1 cellular context compared by ENCODE assay signal in the genomic region with DNA sequence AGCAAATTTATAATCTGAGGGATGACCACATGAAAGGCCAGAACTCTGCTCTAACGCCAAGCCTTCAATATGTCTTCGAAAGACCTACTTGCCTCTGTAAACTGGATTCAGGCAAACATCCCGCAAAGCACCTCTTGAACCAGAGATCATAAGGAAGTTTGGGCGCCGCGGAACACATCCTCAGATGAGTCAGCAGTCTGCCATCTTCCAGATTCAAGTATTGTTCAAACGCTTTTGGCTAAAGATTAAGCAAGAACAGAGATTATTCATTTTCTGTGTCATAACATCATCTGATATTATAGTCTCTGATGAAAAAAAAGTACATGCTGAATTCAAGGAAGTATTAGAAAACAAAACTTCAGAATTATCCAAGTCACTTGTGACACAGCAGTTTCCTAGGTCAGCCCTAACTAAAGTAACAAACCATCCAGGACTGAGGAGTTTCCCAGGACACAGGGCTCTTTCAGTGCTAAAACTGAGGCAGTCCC.
TF ChIP-seq lines count a peak whose summit lies in the region.

No MANE protein-coding gene starts in this region.

TF ChIP-seq in K562, 482 proteins besides CTCF, POLR2A, EP300 and RAD21 (continued from another document and continues in another):
- TF ChIP-seq, protein P1, sequence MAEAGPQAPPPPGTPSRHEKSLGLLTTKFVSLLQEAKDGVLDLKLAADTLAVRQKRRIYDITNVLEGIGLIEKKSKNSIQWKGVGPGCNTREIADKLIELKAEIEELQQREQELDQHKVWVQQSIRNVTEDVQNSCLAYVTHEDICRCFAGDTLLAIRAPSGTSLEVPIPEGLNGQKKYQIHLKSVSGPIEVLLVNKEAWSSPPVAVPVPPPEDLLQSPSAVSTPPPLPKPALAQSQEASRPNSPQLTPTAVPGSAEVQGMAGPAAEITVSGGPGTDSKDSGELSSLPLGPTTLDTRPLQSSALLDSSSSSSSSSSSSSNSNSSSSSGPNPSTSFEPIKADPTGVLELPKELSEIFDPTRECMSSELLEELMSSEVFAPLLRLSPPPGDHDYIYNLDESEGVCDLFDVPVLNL (CRISPR knock-in tag; IDR thresholded peaks at IDR 0.05; ENCODE audit: low read depth): no peak
- TF ChIP-seq ZFPM2 (CRISPR knock-in tag; IDR thresholded peaks at IDR 0.05) (no peak), FOXA3 (CRISPR knock-in tag; conservative IDR thresholded peaks at IDR 0.05 in 1 of 2, IDR thresholded peaks at IDR 0.05 in 1 of 2) (no peak), VEZF1 (CRISPR knock-in tag; IDR thresholded peaks at IDR 0.05) (no peak), BRF2 (IDR thresholded peaks at IDR 0.05; ENCODE audit: borderline replicate concordance, insufficient read depth, insufficient read length) (no peak), ESRRB (CRISPR knock-in tag; IDR thresholded peaks at IDR 0.05; ENCODE audit: borderline replicate concordance) (no peak), TCF3 (CRISPR knock-in tag; IDR thresholded peaks at IDR 0.05) (no peak), NR0B1 (IDR thresholded peaks at IDR 0.05; ENCODE audit: partially characterized antibody) (no peak), SNIP1 (IDR thresholded peaks at IDR 0.05; ENCODE audit: low read depth) (no peak), XRCC5 (IDR thresholded peaks at IDR 0.05; ENCODE audit: low read depth, low read length) (no peak), CHD1 (IDR thresholded peaks at IDR 0.05; ENCODE audit: low read length) (no peak), HDAC6 (IDR thresholded peaks at IDR 0.05; ENCODE audit: low read depth, low read length) (no peak), SAP30 (IDR thresholded peaks at IDR 0.05; ENCODE audit: borderline replicate concordance, insufficient read depth, low read depth, low read length, poor library complexity, severe bottlenecking) (no peak), CHCHD3 (CRISPR knock-in tag; IDR thresholded peaks at IDR 0.05) (no peak), IFI16 (CRISPR knock-in tag; IDR thresholded peaks at IDR 0.05) (no peak), ZNF830 (CRISPR knock-in tag; IDR thresholded peaks at IDR 0.05) (no peak), MEF2D (tag; conservative IDR thresholded peaks at IDR 0.05; ENCODE audit: low read depth) (0 out of 2 replicates have a peak, but pooled peaks have one; percentile 26), FOXK2 (conservative IDR thresholded peaks at IDR 0.05 in 1 of 2, IDR thresholded peaks at IDR 0.05 in 1 of 2; ENCODE audit: low read depth in 2 of 2) (0 out of 4 replicates have a peak, but pooled peaks of 1 of the 2 experiments have one; percentile 13), TFAP4 (CRISPR knock-in tag; IDR thresholded peaks at IDR 0.05; ENCODE audit: borderline replicate concordance) (no peak), PRPF4 (IDR thresholded peaks at IDR 0.05; ENCODE audit: insufficient read depth, low read depth, low read length, poor library complexity, severe bottlenecking) (no peak), ZNF232 (CRISPR knock-in tag; IDR thresholded peaks at IDR 0.05) (no peak), KAT8 (IDR thresholded peaks at IDR 0.05; ENCODE audit: low read depth) (no peak), SMARCC2 (IDR thresholded peaks at IDR 0.05; ENCODE audit: low read depth) (peak; percentile 61; the same call in 1 of the 2 replicates), TCFL5 (CRISPR knock-in tag; conservative IDR thresholded peaks at IDR 0.05) (no peak), ZNF277 (CRISPR knock-in tag; IDR thresholded peaks at IDR 0.05; ENCODE audit: borderline replicate concordance) (no peak), ZNF224 (CRISPR knock-in tag; IDR thresholded peaks at IDR 0.05) (no peak), ZNF384 (IDR thresholded peaks at IDR 0.05; ENCODE audit: low read depth, low read length) (no peak), GABPA (tag; conservative IDR thresholded peaks at IDR 0.05; ENCODE audit: low read depth) (peak; percentile 49; the same call in 1 of the 2 replicates), PTTG1 (tag; IDR thresholded peaks at IDR 0.05; ENCODE audit: low read depth) (0 out of 2 replicates have a peak, but pooled peaks have one; percentile 5), PTBP1 (IDR thresholded peaks at IDR 0.05; ENCODE audit: low read depth, low read length) (no peak), HDGF (IDR thresholded peaks at IDR 0.05) (no peak), NFE2 (IDR thresholded peaks at IDR 0.05; ENCODE audit: low read depth) (peak; percentile 92), MAFK (IDR thresholded peaks at IDR 0.05; ENCODE audit: low read length) (peak; percentile 78), ETS2 (tag; IDR thresholded peaks at IDR 0.05; ENCODE audit: borderline replicate concordance, poor library complexity, severe bottlenecking) (no peak), ZNF764 (CRISPR knock-in tag; IDR thresholded peaks at IDR 0.05; ENCODE audit: low read depth) (no peak), ETV1 (tag; conservative IDR thresholded peaks at IDR 0.05; ENCODE audit: low read depth) (peak; percentile 47)
- TF ChIP-seq, protein P2, sequence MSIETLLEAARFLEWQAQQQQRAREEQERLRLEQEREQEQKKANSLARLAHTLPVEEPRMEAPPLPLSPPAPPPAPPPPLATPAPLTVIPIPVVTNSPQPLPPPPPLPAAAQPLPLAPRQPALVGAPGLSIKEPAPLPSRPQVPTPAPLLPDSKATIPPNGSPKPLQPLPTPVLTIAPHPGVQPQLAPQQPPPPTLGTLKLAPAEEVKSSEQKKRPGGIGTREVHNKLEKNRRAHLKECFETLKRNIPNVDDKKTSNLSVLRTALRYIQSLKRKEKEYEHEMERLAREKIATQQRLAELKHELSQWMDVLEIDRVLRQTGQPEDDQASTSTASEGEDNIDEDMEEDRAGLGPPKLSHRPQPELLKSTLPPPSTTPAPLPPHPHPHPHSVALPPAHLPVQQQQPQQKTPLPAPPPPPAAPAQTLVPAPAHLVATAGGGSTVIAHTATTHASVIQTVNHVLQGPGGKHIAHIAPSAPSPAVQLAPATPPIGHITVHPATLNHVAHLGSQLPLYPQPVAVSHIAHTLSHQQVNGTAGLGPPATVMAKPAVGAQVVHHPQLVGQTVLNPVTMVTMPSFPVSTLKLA (conservative IDR thresholded peaks at IDR 0.05): no peak
- TF ChIP-seq, protein P3, sequence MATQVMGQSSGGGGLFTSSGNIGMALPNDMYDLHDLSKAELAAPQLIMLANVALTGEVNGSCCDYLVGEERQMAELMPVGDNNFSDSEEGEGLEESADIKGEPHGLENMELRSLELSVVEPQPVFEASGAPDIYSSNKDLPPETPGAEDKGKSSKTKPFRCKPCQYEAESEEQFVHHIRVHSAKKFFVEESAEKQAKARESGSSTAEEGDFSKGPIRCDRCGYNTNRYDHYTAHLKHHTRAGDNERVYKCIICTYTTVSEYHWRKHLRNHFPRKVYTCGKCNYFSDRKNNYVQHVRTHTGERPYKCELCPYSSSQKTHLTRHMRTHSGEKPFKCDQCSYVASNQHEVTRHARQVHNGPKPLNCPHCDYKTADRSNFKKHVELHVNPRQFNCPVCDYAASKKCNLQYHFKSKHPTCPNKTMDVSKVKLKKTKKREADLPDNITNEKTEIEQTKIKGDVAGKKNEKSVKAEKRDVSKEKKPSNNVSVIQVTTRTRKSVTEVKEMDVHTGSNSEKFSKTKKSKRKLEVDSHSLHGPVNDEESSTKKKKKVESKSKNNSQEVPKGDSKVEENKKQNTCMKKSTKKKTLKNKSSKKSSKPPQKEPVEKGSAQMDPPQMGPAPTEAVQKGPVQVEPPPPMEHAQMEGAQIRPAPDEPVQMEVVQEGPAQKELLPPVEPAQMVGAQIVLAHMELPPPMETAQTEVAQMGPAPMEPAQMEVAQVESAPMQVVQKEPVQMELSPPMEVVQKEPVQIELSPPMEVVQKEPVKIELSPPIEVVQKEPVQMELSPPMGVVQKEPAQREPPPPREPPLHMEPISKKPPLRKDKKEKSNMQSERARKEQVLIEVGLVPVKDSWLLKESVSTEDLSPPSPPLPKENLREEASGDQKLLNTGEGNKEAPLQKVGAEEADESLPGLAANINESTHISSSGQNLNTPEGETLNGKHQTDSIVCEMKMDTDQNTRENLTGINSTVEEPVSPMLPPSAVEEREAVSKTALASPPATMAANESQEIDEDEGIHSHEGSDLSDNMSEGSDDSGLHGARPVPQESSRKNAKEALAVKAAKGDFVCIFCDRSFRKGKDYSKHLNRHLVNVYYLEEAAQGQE (CRISPR knock-in tag; IDR thresholded peaks at IDR 0.05; ENCODE audit: low read depth): no peak
- TF ChIP-seq, protein P4, sequence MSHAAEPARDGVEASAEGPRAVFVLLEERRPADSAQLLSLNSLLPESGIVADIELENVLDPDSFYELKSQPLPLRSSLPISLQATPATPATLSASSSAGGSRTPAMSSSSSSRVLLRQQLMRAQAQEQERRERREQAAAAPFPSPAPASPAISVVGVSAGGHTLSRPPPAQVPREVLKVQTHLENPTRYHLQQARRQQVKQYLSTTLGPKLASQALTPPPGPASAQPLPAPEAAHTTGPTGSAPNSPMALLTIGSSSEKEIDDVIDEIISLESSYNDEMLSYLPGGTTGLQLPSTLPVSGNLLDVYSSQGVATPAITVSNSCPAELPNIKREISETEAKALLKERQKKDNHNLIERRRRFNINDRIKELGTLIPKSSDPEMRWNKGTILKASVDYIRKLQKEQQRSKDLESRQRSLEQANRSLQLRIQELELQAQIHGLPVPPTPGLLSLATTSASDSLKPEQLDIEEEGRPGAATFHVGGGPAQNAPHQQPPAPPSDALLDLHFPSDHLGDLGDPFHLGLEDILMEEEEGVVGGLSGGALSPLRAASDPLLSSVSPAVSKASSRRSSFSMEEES (CRISPR knock-in tag; IDR thresholded peaks at IDR 0.05): no peak
- TF ChIP-seq, protein P5, sequence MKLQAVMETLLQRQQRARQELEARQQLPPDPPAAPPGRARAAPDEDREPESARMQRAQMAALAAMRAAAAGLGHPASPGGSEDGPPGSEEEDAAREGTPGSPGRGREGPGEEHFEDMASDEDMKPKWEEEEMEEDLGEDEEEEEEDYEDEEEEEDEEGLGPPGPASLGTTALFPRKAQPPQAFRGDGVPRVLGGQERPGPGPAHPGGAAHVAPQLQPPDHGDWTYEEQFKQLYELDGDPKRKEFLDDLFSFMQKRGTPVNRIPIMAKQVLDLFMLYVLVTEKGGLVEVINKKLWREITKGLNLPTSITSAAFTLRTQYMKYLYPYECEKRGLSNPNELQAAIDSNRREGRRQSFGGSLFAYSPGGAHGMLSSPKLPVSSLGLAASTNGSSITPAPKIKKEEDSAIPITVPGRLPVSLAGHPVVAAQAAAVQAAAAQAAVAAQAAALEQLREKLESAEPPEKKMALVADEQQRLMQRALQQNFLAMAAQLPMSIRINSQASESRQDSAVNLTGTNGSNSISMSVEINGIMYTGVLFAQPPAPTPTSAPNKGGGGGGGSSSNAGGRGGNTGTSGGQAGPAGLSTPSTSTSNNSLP (IDR thresholded peaks at IDR 0.05; ENCODE audit: borderline replicate concordance, low read depth, low read length): no peak
